38 cellular contexts compared by ENCODE assay signal in the genomic region with DNA sequence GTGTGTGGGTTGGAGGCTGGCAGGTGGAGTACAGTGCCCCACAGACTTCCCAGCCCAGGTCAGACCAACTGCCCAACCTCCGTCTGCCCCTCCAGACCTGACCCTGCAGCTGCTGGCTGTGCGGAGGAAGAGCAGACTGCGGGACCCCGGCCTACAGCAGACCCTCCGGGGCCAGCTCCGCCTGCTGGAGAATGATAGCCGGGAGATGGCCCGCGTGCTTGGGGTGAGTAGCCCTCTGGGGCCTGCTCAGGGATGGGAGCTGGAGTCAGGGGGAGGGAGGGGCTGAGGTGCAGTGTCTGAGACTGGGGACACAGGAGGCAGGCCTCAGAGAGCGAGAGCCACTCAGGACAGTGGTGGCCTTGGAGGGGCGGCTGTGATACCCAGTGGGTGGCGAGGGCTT. TPM values are rescaled to one million over a fixed set of nuclear protein-coding genes. Genes with fewer than 3 reads are reported as not detected.
"Had no signal": no experiment of that assay in that cellular context is flagged by ENCODE, and none has a peak within 500 bp of the region (broad histone marks: within the 10 kb centered on the region; RNA-seq: fewer than 3 reads in every experiment).

No MANE protein-coding gene starts in this region.

- H3K4me1 ChIP-seq: foreskin keratinocyte had no signal

- H3K27ac Mint-ChIP-seq: activated B cell treated with CpG ODN at 0.5 μM for 24 hours; activated CD4-positive, alpha-beta memory T cell treated with anti-CD3 and anti-CD28 coated beads for 36 hours; activated CD4-positive, alpha-beta T cell treated with anti-CD3 and anti-CD28 coated beads for 36 hours; activated CD8-positive, alpha-beta memory T cell treated with anti-CD3 and anti-CD28 coated beads, Interleukin-2, amount 10 ng/mL, durations not matched to agents 7 days and 5 days; activated CD8-positive, alpha-beta T cell treated with anti-CD3 and anti-CD28 coated beads, Interleukin-2, amount 10 ng/mL, durations not matched to agents 7 days and 5 days; activated naive CD4-positive, alpha-beta T cell treated with anti-CD3 and anti-CD28 coated beads for 36 hours; activated naive CD4-positive, alpha-beta T cell treated with anti-CD3 and anti-CD28 coated beads, Interleukin-2, amount 50 U/mL, for 24 hours; activated naive CD8-positive, alpha-beta T cell treated with anti-CD3 and anti-CD28 coated beads for 36 hours; activated naive CD8-positive, alpha-beta T cell treated with anti-CD3 and anti-CD28 coated beads, Interleukin-2, amount 50 U/mL, for 24 hours; activated T-helper 1 cell treated with anti-CD3 and anti-CD28 coated beads, Interleukin-12 subunit alpha, Interleukin-12 subunit beta, Interleukin-2, Interleukin-4 antibody, amounts not matched to agents 30 ng/mL and 10 ng/mL and 1 ng/mL, durations not matched to agents 14 hours and 24 hours and 36 hours; activated T-helper 2 cell treated with anti-CD3 and anti-CD28 coated beads, Interferon-gamma antibody, Interleukin-2, Interleukin-4, amounts not matched to agents 10 μg/mL and 5 μg/mL and 100 μg/mL, durations not matched to agents 14 hours and 24 hours and 36 hours had no signal

- H3K4me3 ChIP-seq: adrenal gland, body of pancreas, esophagus muscularis mucosa, gastrocnemius medialis, heart left ventricle had no signal

- FAIRE-seq: colon, TTC549 had no signal

- H3K27me3 Mint-ChIP-seq: activated B cell treated with CpG ODN at 0.5 μM for 24 hours; activated CD4-positive, alpha-beta memory T cell treated with anti-CD3 and anti-CD28 coated beads for 36 hours; activated CD4-positive, alpha-beta T cell treated with anti-CD3 and anti-CD28 coated beads for 36 hours; activated CD4-positive, alpha-beta T cell treated with anti-CD3 and anti-CD28 coated beads, Interleukin-2, amount 10 ng/mL, durations not matched to agents 24 days and 14 days; activated CD8-positive, alpha-beta memory T cell treated with anti-CD3 and anti-CD28 coated beads, Interleukin-2, amount 10 ng/mL, durations not matched to agents 7 days and 5 days; activated naive CD4-positive, alpha-beta T cell treated with anti-CD3 and anti-CD28 coated beads, Interleukin-2, amount 50 U/mL, for 24 hours; activated naive CD8-positive, alpha-beta T cell treated with anti-CD3 and anti-CD28 coated beads for 36 hours; activated naive CD8-positive, alpha-beta T cell treated with anti-CD3 and anti-CD28 coated beads, Interleukin-2, amount 50 U/mL, for 24 hours; effector memory CD8-positive, alpha-beta T cell had no signal

- H3K9me3 Mint-ChIP-seq: activated B cell treated with CpG ODN at 0.5 μM for 24 hours; activated CD4-positive, alpha-beta memory T cell treated with anti-CD3 and anti-CD28 coated beads for 36 hours; activated CD4-positive, alpha-beta T cell treated with anti-CD3 and anti-CD28 coated beads, Interleukin-2, amount 10 ng/mL, durations not matched to agents 24 days and 14 days; activated naive CD4-positive, alpha-beta T cell treated with anti-CD3 and anti-CD28 coated beads for 36 hours; activated naive CD4-positive, alpha-beta T cell treated with anti-CD3 and anti-CD28 coated beads, Interleukin-2, amount 50 U/mL, for 24 hours; activated naive CD8-positive, alpha-beta T cell treated with anti-CD3 and anti-CD28 coated beads for 36 hours; activated naive CD8-positive, alpha-beta T cell treated with anti-CD3 and anti-CD28 coated beads, Interleukin-2, amount 50 U/mL, for 24 hours; activated T-helper 1 cell treated with anti-CD3 and anti-CD28 coated beads, Interleukin-12 subunit alpha, Interleukin-12 subunit beta, Interleukin-2, Interleukin-4 antibody, amounts not matched to agents 30 ng/mL and 10 ng/mL and 1 ng/mL, durations not matched to agents 14 hours and 24 hours and 36 hours; activated T-helper 2 cell treated with anti-CD3 and anti-CD28 coated beads, Interferon-gamma antibody, Interleukin-2, Interleukin-4, amounts not matched to agents 10 μg/mL and 5 μg/mL and 100 μg/mL, durations not matched to agents 14 hours and 24 hours and 36 hours; effector memory CD8-positive, alpha-beta T cell had no signal

- H3K4me3 Mint-ChIP-seq: activated B cell treated with CpG ODN at 0.5 μM for 24 hours; activated CD4-positive, alpha-beta memory T cell treated with anti-CD3 and anti-CD28 coated beads for 36 hours; activated CD4-positive, alpha-beta T cell treated with anti-CD3 and anti-CD28 coated beads for 36 hours; activated CD4-positive, alpha-beta T cell treated with anti-CD3 and anti-CD28 coated beads, Interleukin-2, amount 10 ng/mL, durations not matched to agents 24 days and 14 days; activated CD8-positive, alpha-beta memory T cell treated with anti-CD3 and anti-CD28 coated beads, Interleukin-2, amount 10 ng/mL, durations not matched to agents 7 days and 5 days; activated CD8-positive, alpha-beta T cell treated with anti-CD3 and anti-CD28 coated beads, Interleukin-2, amount 10 ng/mL, durations not matched to agents 7 days and 5 days; activated naive CD4-positive, alpha-beta T cell treated with anti-CD3 and anti-CD28 coated beads for 36 hours; activated naive CD4-positive, alpha-beta T cell treated with anti-CD3 and anti-CD28 coated beads, Interleukin-2, amount 50 U/mL, for 24 hours; activated naive CD8-positive, alpha-beta T cell treated with anti-CD3 and anti-CD28 coated beads for 36 hours; activated naive CD8-positive, alpha-beta T cell treated with anti-CD3 and anti-CD28 coated beads, Interleukin-2, amount 50 U/mL, for 24 hours; activated T-helper 1 cell treated with anti-CD3 and anti-CD28 coated beads, Interleukin-12 subunit alpha, Interleukin-12 subunit beta, Interleukin-2, Interleukin-4 antibody, amounts not matched to agents 30 ng/mL and 10 ng/mL and 1 ng/mL, durations not matched to agents 14 hours and 24 hours and 36 hours; effector memory CD8-positive, alpha-beta T cell had no signal

- H3K36me3 ChIP-seq: gastrocnemius medialis, WERI-Rb-1 had no signal

- DNase-seq: activated B cell treated with CpG ODN at 0.5 μM for 24 hours; activated CD4-positive, alpha-beta memory T cell treated with anti-CD3 and anti-CD28 coated beads for 36 hours; activated CD4-positive, alpha-beta T cell treated with anti-CD3 and anti-CD28 coated beads for 36 hours; activated CD4-positive, alpha-beta T cell treated with anti-CD3 and anti-CD28 coated beads, Interleukin-2, amount 10 ng/mL, durations not matched to agents 24 days and 14 days; activated CD8-positive, alpha-beta memory T cell treated with anti-CD3 and anti-CD28 coated beads, Interleukin-2, amount 10 ng/mL, durations not matched to agents 7 days and 5 days; activated CD8-positive, alpha-beta memory T cell treated with anti-CD3 and anti-CD28 coated beads, Interleukin-2, amount 50 U/mL, for 4 hours; activated CD8-positive, alpha-beta T cell treated with anti-CD3 and anti-CD28 coated beads, Interleukin-2, amount 10 ng/mL, durations not matched to agents 7 days and 5 days; activated effector memory CD4-positive, alpha-beta T cell treated with anti-CD3 and anti-CD28 coated beads, Interleukin-2, amount 50 U/mL, for 16 hours; activated naive CD4-positive, alpha-beta T cell treated with anti-CD3 and anti-CD28 coated beads for 36 hours; activated naive CD8-positive, alpha-beta T cell treated with anti-CD3 and anti-CD28 coated beads for 36 hours; activated naive CD8-positive, alpha-beta T cell treated with anti-CD3 and anti-CD28 coated beads, Interleukin-2, amount 50 U/mL, for 24 hours; activated T-cell treated with anti-CD3 and anti-CD28 coated beads, Interleukin-2, amount 50 U/mL, for 1 hour; activated T-cell treated with anti-CD3 and anti-CD28 coated beads, Interleukin-2, amount 50 U/mL, for 48 hours; adrenal gland; amygdala; aorta; body of pancreas; caudate nucleus; cortex of kidney; dermis blood vessel endothelial cell; effector CD4-positive, alpha-beta T cell; effector memory CD8-positive, alpha-beta T cell; erythroblast; foreskin keratinocyte; gastrocnemius medialis; glutamatergic neuron; T-helper 1 cell; T-helper 2 cell had no signal

- H3K27me3 ChIP-seq: adrenal gland, body of pancreas, esophagus muscularis mucosa, foreskin keratinocyte, gastrocnemius medialis, heart left ventricle had no signal

- H3K36me3 Mint-ChIP-seq: activated CD8-positive, alpha-beta memory T cell treated with anti-CD3 and anti-CD28 coated beads, Interleukin-2, amount 10 ng/mL, durations not matched to agents 7 days and 5 days had no signal

- H3K27ac ChIP-seq: adrenal gland, body of pancreas, esophagus muscularis mucosa, foreskin keratinocyte, gastrocnemius medialis, heart left ventricle, WERI-Rb-1 had no signal

- H3K9me3 ChIP-seq: adrenal gland, body of pancreas, esophagus muscularis mucosa, gastrocnemius medialis, heart left ventricle had no signal

- H3K4me1 Mint-ChIP-seq: activated CD4-positive, alpha-beta T cell treated with anti-CD3 and anti-CD28 coated beads for 36 hours; activated CD8-positive, alpha-beta memory T cell treated with anti-CD3 and anti-CD28 coated beads, Interleukin-2, amount 10 ng/mL, durations not matched to agents 7 days and 5 days; activated naive CD4-positive, alpha-beta T cell treated with anti-CD3 and anti-CD28 coated beads, Interleukin-2, amount 50 U/mL, for 24 hours; activated naive CD8-positive, alpha-beta T cell treated with anti-CD3 and anti-CD28 coated beads for 36 hours; activated naive CD8-positive, alpha-beta T cell treated with anti-CD3 and anti-CD28 coated beads, Interleukin-2, amount 50 U/mL, for 24 hours had no signal

- ATAC-seq: activated CD4-positive, alpha-beta T cell treated with anti-CD3 and anti-CD28 coated beads for 36 hours; activated CD4-positive, CD25-positive, alpha-beta regulatory T cell treated with anti-CD3 and anti-CD28 coated beads, Interleukin-2, amount 50 U/mL, for 24 hours; activated CD8-positive, alpha-beta memory T cell treated with anti-CD3 and anti-CD28 coated beads, Interleukin-2, amount 10 ng/mL, durations not matched to agents 7 days and 5 days; activated CD8-positive, alpha-beta T cell treated with anti-CD3 and anti-CD28 coated beads, Interleukin-2, amount 10 ng/mL, durations not matched to agents 7 days and 5 days; activated naive CD8-positive, alpha-beta T cell treated with anti-CD3 and anti-CD28 coated beads, Interleukin-2, amount 50 U/mL, for 24 hours; body of pancreas; effector memory CD8-positive, alpha-beta T cell; foreskin keratinocyte; gastrocnemius medialis; heart left ventricle had no signal

RNA-seq across cellular contexts. Expression of a gene that starts 56.9 kb away (rescaled TPM):
- total RNA-seq: activated B cell treated with CpG ODN at 0.5 μM for 24 hours; activated CD4-positive, alpha-beta memory T cell treated with anti-CD3 and anti-CD28 coated beads for 36 hours; activated CD4-positive, alpha-beta T cell treated with anti-CD3 and anti-CD28 coated beads for 36 hours; activated CD4-positive, alpha-beta T cell treated with anti-CD3 and anti-CD28 coated beads, Interleukin-2, amount 10 ng/mL, durations not matched to agents 24 days and 14 days; activated CD8-positive, alpha-beta memory T cell treated with anti-CD3 and anti-CD28 coated beads for 36 hours; activated CD8-positive, alpha-beta memory T cell treated with anti-CD3 and anti-CD28 coated beads, Interleukin-2, amount 10 ng/mL, durations not matched to agents 7 days and 5 days; activated CD8-positive, alpha-beta T cell treated with anti-CD3 and anti-CD28 coated beads, Interleukin-2, amount 10 ng/mL, durations not matched to agents 7 days and 5 days; activated naive CD4-positive, alpha-beta T cell treated with anti-CD3 and anti-CD28 coated beads for 36 hours; activated naive CD8-positive, alpha-beta T cell treated with anti-CD3 and anti-CD28 coated beads for 36 hours; activated T-helper 1 cell treated with anti-CD3 and anti-CD28 coated beads, Interleukin-12 subunit alpha, Interleukin-12 subunit beta, Interleukin-2, Interleukin-4 antibody, amounts not matched to agents 30 ng/mL and 10 ng/mL and 1 ng/mL, durations not matched to agents 14 hours and 24 hours and 36 hours; foreskin keratinocyte had no signal
- polyA plus RNA-seq: foreskin keratinocyte had no signal
